ENCODE assay signal across 25 cellular contexts in genomic region chr2:130951018-130951417, GRCh38.
DNase-seq lines count a peak whose midpoint lies in the region; ATAC-seq and TF ChIP-seq lines count a peak whose summit lies in the region.
"Had no signal": no experiment of that assay in that cellular context is flagged by ENCODE, and none has a peak within 500 bp of the region (broad histone marks: within the 10 kb centered on the region; RNA-seq: fewer than 3 reads in every experiment).

No MANE protein-coding gene starts in this region.

- no peak for DNase-seq in WERI-Rb-1
- DNase-seq in NCI-H774 (lab: John Stamatoyannopoulos, UW) = no peak
- DNase-seq in RPMI8226 = no peak
- DNase-seq in C1 segment of cervical spinal cord (lab: John Stamatoyannopoulos, UW) = no peak
- DNase-seq: activated B cell treated with CpG ODN at 0.5 μM for 24 hours; activated naive CD4-positive, alpha-beta T cell treated with anti-CD3 and anti-CD28 coated beads for 36 hours; activated T-cell treated with anti-CD3 and anti-CD28 coated beads, Interleukin-2, amount 50 U/mL, for 4 hours; effector CD4-positive, alpha-beta T cell; mammary epithelial cell; NCI-H1092; NCI-H2081; nucleus accumbens; stimulated activated CD4-positive, alpha-beta T cell treated with anti-CD3 and anti-CD28 coated beads, Interleukin-2, amount 100 ng/mL, for 48 hours; stimulated activated naive CD4-positive, alpha-beta T cell treated with Interleukin-2 at 50 U/mL for 16 hours; T-helper 9 cell; tibial artery had no signal

- no peak for TF ChIP-seq CTCF in WERI-Rb-1 (IDR thresholded peaks at IDR 0.05; ENCODE audit: low read depth, low read length)

- peaks cover 20% of the 10 kb centered on the region for H3K9me3 ChIP-seq in WERI-Rb-1 (ENCODE audit: severe bottlenecking)
- H3K9me3 ChIP-seq: HAP-1 had no signal

- no peak overlapping the region for H3K4me3 ChIP-seq in WERI-Rb-1 (ENCODE audit: low read depth, low read length)
- H3K4me3 ChIP-seq: ascending aorta, gastroesophageal sphincter, HAP-1, smooth muscle cell, tibial artery had no signal

- H3K36me3 ChIP-seq in WERI-Rb-1 = no peaks in the 10 kb centered on the region
- H3K36me3 ChIP-seq: ascending aorta, gastroesophageal sphincter, HAP-1, tibial artery had no signal

- no peaks in the 10 kb centered on the region for H3K27me3 ChIP-seq in WERI-Rb-1 (ENCODE audit: insufficient read depth, low read depth, severe bottlenecking)
- H3K27me3 ChIP-seq: ascending aorta, tibial artery had no signal

- ATAC-seq in GM18520 (IDR thresholded peaks at IDR 0.05; ENCODE audit: unreplicated experiment) (peak; percentile 50), GM19452 (IDR thresholded peaks at IDR 0.05; ENCODE audit: unreplicated experiment) (peak; percentile 80), HG02852 (IDR thresholded peaks at IDR 0.05; ENCODE audit: unreplicated experiment) (peak; percentile 55), HG03457 (IDR thresholded peaks at IDR 0.05; ENCODE audit: unreplicated experiment) (peak; percentile 78)
- ATAC-seq: activated T-cell treated with anti-CD3 and anti-CD28 coated beads, Interleukin-2, amount 50 U/mL, for 4 hours; gastroesophageal sphincter; SK-N-SH treated with all-trans-retinoic acid at 6 μM for 48 hours had no signal

- no peak overlapping the region for H3K27ac ChIP-seq in WERI-Rb-1
- H3K27ac ChIP-seq: ascending aorta, gastroesophageal sphincter, tibial artery had no signal
